ENCODE assay signal across 15 cellular contexts in genomic region chr1:48073773-48074172, GRCh38.
"Had no signal": no experiment of that assay in that cellular context is flagged by ENCODE, and none has a peak within 500 bp of the region (broad histone marks: within the 10 kb centered on the region; RNA-seq: fewer than 3 reads in every experiment).

No MANE protein-coding gene starts in this region.

- H3K27ac Mint-ChIP-seq: activated CD4-positive, alpha-beta memory T cell treated with anti-CD3 and anti-CD28 coated beads, Interleukin-2, amount 10 ng/mL, durations not matched to agents 7 days and 5 days; activated CD8-positive, alpha-beta memory T cell treated with anti-CD3 and anti-CD28 coated beads, Interleukin-2, amount 10 ng/mL, durations not matched to agents 7 days and 5 days; activated naive CD8-positive, alpha-beta T cell treated with anti-CD3 and anti-CD28 coated beads for 36 hours; activated T-helper 17 cell treated with anti-CD3 and anti-CD28 coated beads, Interleukin-2, amount 50 U/mL, for 72 hours; stimulated activated naive CD8-positive, alpha-beta T cell treated with anti-CD3 and anti-CD28 coated beads, Interleukin-15, amount 100 ng/mL, for 72 hours had no signal

- ATAC-seq: activated CD8-positive, alpha-beta memory T cell treated with anti-CD3 and anti-CD28 coated beads, Interleukin-2, amount 10 ng/mL, durations not matched to agents 7 days and 5 days; activated T-helper 17 cell treated with anti-CD3 and anti-CD28 coated beads, Interleukin-2, amount 50 U/mL, for 72 hours; left lung; stimulated activated naive CD8-positive, alpha-beta T cell treated with anti-CD3 and anti-CD28 coated beads, Interleukin-15, amount 100 ng/mL, for 72 hours had no signal

- H3K4me1 Mint-ChIP-seq: activated CD4-positive, alpha-beta memory T cell treated with anti-CD3 and anti-CD28 coated beads, Interleukin-2, amount 10 ng/mL, durations not matched to agents 7 days and 5 days; activated CD8-positive, alpha-beta memory T cell treated with anti-CD3 and anti-CD28 coated beads, Interleukin-2, amount 10 ng/mL, durations not matched to agents 7 days and 5 days; activated T-helper 17 cell treated with anti-CD3 and anti-CD28 coated beads, Interleukin-2, amount 50 U/mL, for 72 hours; neural crest cell; stimulated activated naive CD8-positive, alpha-beta T cell treated with anti-CD3 and anti-CD28 coated beads, Interleukin-15, amount 100 ng/mL, for 72 hours had no signal

- H3K36me3 Mint-ChIP-seq: activated CD8-positive, alpha-beta memory T cell treated with anti-CD3 and anti-CD28 coated beads, Interleukin-2, amount 10 ng/mL, durations not matched to agents 7 days and 5 days; activated naive CD8-positive, alpha-beta T cell treated with anti-CD3 and anti-CD28 coated beads for 36 hours had no signal

- H3K4me3 Mint-ChIP-seq: activated CD4-positive, alpha-beta memory T cell treated with anti-CD3 and anti-CD28 coated beads, Interleukin-2, amount 10 ng/mL, durations not matched to agents 7 days and 5 days; activated CD8-positive, alpha-beta memory T cell treated with anti-CD3 and anti-CD28 coated beads, Interleukin-2, amount 10 ng/mL, durations not matched to agents 7 days and 5 days; activated naive CD8-positive, alpha-beta T cell treated with anti-CD3 and anti-CD28 coated beads for 36 hours; activated T-helper 17 cell treated with anti-CD3 and anti-CD28 coated beads, Interleukin-2, amount 50 U/mL, for 72 hours; neural crest cell; stimulated activated naive CD8-positive, alpha-beta T cell treated with anti-CD3 and anti-CD28 coated beads, Interleukin-15, amount 100 ng/mL, for 72 hours had no signal

- H3K4me3 ChIP-seq: left lung, upper lobe of left lung had no signal

- DNase-seq: activated CD4-positive, alpha-beta memory T cell treated with anti-CD3 and anti-CD28 coated beads, Interleukin-2, amount 10 ng/mL, durations not matched to agents 7 days and 5 days; activated CD4-positive, alpha-beta T cell treated with anti-CD3 and anti-CD28 coated beads for 48 hours; activated CD8-positive, alpha-beta memory T cell treated with anti-CD3 and anti-CD28 coated beads, Interleukin-2, amount 10 ng/mL, durations not matched to agents 7 days and 5 days; activated naive CD4-positive, alpha-beta T cell; activated naive CD8-positive, alpha-beta T cell treated with anti-CD3 and anti-CD28 coated beads for 36 hours; amygdala; erythroblast; foreskin melanocyte; head of caudate nucleus; left lung; stimulated activated CD4-positive, alpha-beta T cell treated with anti-CD3 and anti-CD28 coated beads, Interleukin-2, amount 100 ng/mL, for 48 hours; stimulated activated naive CD8-positive, alpha-beta T cell treated with anti-CD3 and anti-CD28 coated beads, Interleukin-15, amount 100 ng/mL, for 72 hours; upper lobe of left lung had no signal

- H3K27ac ChIP-seq: left lung, upper lobe of left lung had no signal

- H3K9me3 Mint-ChIP-seq: activated CD4-positive, alpha-beta memory T cell treated with anti-CD3 and anti-CD28 coated beads, Interleukin-2, amount 10 ng/mL, durations not matched to agents 7 days and 5 days; activated naive CD8-positive, alpha-beta T cell treated with anti-CD3 and anti-CD28 coated beads for 36 hours; stimulated activated naive CD8-positive, alpha-beta T cell treated with anti-CD3 and anti-CD28 coated beads, Interleukin-15, amount 100 ng/mL, for 72 hours had no signal
